ENCODE assay signal across 2 cellular contexts in the genomic region with DNA sequence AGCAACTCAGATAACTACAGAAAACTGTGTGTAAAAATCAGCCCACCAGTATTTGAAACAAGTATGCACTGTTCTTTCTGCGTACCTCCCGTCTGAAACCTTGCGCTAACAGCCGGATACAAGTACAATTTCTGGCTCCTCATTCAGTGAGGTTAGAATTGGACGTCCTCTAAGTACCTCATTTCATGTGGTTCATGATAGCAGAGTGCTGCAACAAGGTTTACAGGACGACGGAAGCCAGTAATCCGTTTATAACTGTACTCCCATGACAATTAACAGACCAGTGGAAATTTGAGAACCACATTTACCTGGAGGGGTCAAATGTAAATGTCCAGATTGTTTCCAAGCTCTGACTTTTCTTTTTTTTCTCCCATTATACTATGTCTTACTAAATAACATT.
A peak's percentile ranks its signal among the peaks of the same experiment; 100 is the strongest.
TF ChIP-seq lines count a peak whose summit lies in the region.

No MANE protein-coding gene starts in this region.

TF ChIP-seq in HEK293, 187 proteins besides CTCF, POLR2A, EP300 and RAD21 (continued from another document and continues in another):
- TF ChIP-seq, protein P1, sequence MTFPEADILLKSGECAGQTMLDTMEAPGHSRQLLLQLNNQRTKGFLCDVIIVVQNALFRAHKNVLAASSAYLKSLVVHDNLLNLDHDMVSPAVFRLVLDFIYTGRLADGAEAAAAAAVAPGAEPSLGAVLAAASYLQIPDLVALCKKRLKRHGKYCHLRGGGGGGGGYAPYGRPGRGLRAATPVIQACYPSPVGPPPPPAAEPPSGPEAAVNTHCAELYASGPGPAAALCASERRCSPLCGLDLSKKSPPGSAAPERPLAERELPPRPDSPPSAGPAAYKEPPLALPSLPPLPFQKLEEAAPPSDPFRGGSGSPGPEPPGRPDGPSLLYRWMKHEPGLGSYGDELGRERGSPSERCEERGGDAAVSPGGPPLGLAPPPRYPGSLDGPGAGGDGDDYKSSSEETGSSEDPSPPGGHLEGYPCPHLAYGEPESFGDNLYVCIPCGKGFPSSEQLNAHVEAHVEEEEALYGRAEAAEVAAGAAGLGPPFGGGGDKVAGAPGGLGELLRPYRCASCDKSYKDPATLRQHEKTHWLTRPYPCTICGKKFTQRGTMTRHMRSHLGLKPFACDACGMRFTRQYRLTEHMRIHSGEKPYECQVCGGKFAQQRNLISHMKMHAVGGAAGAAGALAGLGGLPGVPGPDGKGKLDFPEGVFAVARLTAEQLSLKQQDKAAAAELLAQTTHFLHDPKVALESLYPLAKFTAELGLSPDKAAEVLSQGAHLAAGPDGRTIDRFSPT (tag by site-specific recombination; IDR thresholded peaks at IDR 0.05), result 0 out of 2 replicates have a peak, but pooled peaks have one; percentile 36
- TF ChIP-seq FEZF1 (tag by site-specific recombination; IDR thresholded peaks at IDR 0.05) (peak; percentile 46; the same call in 1 of the 2 replicates), ZNF37A (tag by site-specific recombination; IDR thresholded peaks at IDR 0.05) (no peak), ZNF140 (tag by site-specific recombination; IDR thresholded peaks at IDR 0.05) (no peak), OVOL3 (tag by site-specific recombination; IDR thresholded peaks at IDR 0.05) (peak; percentile 71; the same call in 1 of the 2 replicates), ZNF433 (tag by site-specific recombination; IDR thresholded peaks at IDR 0.05; ENCODE audit: low read depth) (no peak), ZNF777 (tag by site-specific recombination; IDR thresholded peaks at IDR 0.05; ENCODE audit: borderline replicate concordance) (no peak), WT1 (tag by site-specific recombination; IDR thresholded peaks at IDR 0.05) (peak; percentile 95), ZNF16 (tag by site-specific recombination; IDR thresholded peaks at IDR 0.05; ENCODE audit: low read depth) (no peak), ZNF843 (tag by site-specific recombination; IDR thresholded peaks at IDR 0.05) (0 out of 2 replicates have a peak, but pooled peaks have one; percentile 45)
- TF ChIP-seq, protein P2, sequence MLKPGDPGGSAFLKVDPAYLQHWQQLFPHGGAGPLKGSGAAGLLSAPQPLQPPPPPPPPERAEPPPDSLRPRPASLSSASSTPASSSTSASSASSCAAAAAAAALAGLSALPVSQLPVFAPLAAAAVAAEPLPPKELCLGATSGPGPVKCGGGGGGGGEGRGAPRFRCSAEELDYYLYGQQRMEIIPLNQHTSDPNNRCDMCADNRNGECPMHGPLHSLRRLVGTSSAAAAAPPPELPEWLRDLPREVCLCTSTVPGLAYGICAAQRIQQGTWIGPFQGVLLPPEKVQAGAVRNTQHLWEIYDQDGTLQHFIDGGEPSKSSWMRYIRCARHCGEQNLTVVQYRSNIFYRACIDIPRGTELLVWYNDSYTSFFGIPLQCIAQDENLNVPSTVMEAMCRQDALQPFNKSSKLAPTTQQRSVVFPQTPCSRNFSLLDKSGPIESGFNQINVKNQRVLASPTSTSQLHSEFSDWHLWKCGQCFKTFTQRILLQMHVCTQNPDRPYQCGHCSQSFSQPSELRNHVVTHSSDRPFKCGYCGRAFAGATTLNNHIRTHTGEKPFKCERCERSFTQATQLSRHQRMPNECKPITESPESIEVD (tag by site-specific recombination; IDR thresholded peaks at IDR 0.05), result peak; percentile 93
- TF ChIP-seq, protein P3, sequence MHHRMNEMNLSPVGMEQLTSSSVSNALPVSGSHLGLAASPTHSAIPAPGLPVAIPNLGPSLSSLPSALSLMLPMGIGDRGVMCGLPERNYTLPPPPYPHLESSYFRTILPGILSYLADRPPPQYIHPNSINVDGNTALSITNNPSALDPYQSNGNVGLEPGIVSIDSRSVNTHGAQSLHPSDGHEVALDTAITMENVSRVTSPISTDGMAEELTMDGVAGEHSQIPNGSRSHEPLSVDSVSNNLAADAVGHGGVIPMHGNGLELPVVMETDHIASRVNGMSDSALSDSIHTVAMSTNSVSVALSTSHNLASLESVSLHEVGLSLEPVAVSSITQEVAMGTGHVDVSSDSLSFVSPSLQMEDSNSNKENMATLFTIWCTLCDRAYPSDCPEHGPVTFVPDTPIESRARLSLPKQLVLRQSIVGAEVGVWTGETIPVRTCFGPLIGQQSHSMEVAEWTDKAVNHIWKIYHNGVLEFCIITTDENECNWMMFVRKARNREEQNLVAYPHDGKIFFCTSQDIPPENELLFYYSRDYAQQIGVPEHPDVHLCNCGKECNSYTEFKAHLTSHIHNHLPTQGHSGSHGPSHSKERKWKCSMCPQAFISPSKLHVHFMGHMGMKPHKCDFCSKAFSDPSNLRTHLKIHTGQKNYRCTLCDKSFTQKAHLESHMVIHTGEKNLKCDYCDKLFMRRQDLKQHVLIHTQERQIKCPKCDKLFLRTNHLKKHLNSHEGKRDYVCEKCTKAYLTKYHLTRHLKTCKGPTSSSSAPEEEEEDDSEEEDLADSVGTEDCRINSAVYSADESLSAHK (tag by site-specific recombination; IDR thresholded peaks at IDR 0.05), result no peak
- TF ChIP-seq, protein P4, sequence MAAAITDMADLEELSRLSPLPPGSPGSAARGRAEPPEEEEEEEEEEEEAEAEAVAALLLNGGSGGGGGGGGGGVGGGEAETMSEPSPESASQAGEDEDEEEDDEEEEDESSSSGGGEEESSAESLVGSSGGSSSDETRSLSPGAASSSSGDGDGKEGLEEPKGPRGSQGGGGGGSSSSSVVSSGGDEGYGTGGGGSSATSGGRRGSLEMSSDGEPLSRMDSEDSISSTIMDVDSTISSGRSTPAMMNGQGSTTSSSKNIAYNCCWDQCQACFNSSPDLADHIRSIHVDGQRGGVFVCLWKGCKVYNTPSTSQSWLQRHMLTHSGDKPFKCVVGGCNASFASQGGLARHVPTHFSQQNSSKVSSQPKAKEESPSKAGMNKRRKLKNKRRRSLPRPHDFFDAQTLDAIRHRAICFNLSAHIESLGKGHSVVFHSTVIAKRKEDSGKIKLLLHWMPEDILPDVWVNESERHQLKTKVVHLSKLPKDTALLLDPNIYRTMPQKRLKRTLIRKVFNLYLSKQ (tag by site-specific recombination; IDR thresholded peaks at IDR 0.05; ENCODE audit: borderline replicate concordance), result no peak

TF ChIP-seq in WTC11, 78 proteins besides CTCF, POLR2A, EP300 and RAD21 (continued from another document):
- TF ChIP-seq, protein P5, sequence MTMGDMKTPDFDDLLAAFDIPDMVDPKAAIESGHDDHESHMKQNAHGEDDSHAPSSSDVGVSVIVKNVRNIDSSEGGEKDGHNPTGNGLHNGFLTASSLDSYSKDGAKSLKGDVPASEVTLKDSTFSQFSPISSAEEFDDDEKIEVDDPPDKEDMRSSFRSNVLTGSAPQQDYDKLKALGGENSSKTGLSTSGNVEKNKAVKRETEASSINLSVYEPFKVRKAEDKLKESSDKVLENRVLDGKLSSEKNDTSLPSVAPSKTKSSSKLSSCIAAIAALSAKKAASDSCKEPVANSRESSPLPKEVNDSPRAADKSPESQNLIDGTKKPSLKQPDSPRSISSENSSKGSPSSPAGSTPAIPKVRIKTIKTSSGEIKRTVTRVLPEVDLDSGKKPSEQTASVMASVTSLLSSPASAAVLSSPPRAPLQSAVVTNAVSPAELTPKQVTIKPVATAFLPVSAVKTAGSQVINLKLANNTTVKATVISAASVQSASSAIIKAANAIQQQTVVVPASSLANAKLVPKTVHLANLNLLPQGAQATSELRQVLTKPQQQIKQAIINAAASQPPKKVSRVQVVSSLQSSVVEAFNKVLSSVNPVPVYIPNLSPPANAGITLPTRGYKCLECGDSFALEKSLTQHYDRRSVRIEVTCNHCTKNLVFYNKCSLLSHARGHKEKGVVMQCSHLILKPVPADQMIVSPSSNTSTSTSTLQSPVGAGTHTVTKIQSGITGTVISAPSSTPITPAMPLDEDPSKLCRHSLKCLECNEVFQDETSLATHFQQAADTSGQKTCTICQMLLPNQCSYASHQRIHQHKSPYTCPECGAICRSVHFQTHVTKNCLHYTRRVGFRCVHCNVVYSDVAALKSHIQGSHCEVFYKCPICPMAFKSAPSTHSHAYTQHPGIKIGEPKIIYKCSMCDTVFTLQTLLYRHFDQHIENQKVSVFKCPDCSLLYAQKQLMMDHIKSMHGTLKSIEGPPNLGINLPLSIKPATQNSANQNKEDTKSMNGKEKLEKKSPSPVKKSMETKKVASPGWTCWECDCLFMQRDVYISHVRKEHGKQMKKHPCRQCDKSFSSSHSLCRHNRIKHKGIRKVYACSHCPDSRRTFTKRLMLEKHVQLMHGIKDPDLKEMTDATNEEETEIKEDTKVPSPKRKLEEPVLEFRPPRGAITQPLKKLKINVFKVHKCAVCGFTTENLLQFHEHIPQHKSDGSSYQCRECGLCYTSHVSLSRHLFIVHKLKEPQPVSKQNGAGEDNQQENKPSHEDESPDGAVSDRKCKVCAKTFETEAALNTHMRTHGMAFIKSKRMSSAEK (CRISPR knock-in tag; IDR thresholded peaks at IDR 0.05; ENCODE audit: borderline replicate concordance), result no peak
- TF ChIP-seq NR1H2 (CRISPR knock-in tag; IDR thresholded peaks at IDR 0.05) (no peak), NFE2L1 (CRISPR knock-in tag; IDR thresholded peaks at IDR 0.05) (no peak), TP53 (CRISPR knock-in tag; IDR thresholded peaks at IDR 0.05) (no peak), JAZF1 (CRISPR knock-in tag; IDR thresholded peaks at IDR 0.05) (no peak), TCF7 (CRISPR knock-in tag; IDR thresholded peaks at IDR 0.05; ENCODE audit: low read depth) (no peak), KAT7 (CRISPR knock-in tag; IDR thresholded peaks at IDR 0.05; ENCODE audit: borderline replicate concordance) (no peak)
- TF ChIP-seq, protein P6, sequence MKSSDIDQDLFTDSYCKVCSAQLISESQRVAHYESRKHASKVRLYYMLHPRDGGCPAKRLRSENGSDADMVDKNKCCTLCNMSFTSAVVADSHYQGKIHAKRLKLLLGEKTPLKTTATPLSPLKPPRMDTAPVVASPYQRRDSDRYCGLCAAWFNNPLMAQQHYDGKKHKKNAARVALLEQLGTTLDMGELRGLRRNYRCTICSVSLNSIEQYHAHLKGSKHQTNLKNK (CRISPR knock-in tag; IDR thresholded peaks at IDR 0.05), result no peak
- TF ChIP-seq, protein P7, sequence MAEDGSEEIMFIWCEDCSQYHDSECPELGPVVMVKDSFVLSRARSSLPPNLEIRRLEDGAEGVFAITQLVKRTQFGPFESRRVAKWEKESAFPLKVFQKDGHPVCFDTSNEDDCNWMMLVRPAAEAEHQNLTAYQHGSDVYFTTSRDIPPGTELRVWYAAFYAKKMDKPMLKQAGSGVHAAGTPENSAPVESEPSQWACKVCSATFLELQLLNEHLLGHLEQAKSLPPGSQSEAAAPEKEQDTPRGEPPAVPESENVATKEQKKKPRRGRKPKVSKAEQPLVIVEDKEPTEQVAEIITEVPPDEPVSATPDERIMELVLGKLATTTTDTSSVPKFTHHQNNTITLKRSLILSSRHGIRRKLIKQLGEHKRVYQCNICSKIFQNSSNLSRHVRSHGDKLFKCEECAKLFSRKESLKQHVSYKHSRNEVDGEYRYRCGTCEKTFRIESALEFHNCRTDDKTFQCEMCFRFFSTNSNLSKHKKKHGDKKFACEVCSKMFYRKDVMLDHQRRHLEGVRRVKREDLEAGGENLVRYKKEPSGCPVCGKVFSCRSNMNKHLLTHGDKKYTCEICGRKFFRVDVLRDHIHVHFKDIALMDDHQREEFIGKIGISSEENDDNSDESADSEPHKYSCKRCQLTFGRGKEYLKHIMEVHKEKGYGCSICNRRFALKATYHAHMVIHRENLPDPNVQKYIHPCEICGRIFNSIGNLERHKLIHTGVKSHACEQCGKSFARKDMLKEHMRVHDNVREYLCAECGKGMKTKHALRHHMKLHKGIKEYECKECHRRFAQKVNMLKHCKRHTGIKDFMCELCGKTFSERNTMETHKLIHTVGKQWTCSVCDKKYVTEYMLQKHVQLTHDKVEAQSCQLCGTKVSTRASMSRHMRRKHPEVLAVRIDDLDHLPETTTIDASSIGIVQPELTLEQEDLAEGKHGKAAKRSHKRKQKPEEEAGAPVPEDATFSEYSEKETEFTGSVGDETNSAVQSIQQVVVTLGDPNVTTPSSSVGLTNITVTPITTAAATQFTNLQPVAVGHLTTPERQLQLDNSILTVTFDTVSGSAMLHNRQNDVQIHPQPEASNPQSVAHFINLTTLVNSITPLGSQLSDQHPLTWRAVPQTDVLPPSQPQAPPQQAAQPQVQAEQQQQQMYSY (CRISPR knock-in tag; IDR thresholded peaks at IDR 0.05), result no peak
- TF ChIP-seq, protein P8, sequence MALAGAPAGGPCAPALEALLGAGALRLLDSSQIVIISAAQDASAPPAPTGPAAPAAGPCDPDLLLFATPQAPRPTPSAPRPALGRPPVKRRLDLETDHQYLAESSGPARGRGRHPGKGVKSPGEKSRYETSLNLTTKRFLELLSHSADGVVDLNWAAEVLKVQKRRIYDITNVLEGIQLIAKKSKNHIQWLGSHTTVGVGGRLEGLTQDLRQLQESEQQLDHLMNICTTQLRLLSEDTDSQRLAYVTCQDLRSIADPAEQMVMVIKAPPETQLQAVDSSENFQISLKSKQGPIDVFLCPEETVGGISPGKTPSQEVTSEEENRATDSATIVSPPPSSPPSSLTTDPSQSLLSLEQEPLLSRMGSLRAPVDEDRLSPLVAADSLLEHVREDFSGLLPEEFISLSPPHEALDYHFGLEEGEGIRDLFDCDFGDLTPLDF (CRISPR knock-in tag; IDR thresholded peaks at IDR 0.05), result no peak
